ENCODE assay signal across 8 cellular contexts in genomic region chr19:12838182-12838890, GRCh38. TPM values are rescaled to one million over a fixed set of nuclear protein-coding genes. Genes with fewer than 3 reads are reported as not detected.
A peak's percentile ranks its signal among the peaks of the same experiment; 100 is the strongest.
DNase-seq lines count a peak whose midpoint lies in the region; ATAC-seq and TF ChIP-seq lines count a peak whose summit lies in the region.

MAST1 (plus strand) TSS chr19:12838515; CDS start chr19:12838573, 58 bp downstream.

- no peak within 1 kb of the TSS for H3K27ac Mint-ChIP-seq in CD4-positive, alpha-beta T cell
- no peak within 1 kb of the TSS for H3K27ac Mint-ChIP-seq in activated naive CD8-positive, alpha-beta T cell treated with anti-CD3 and anti-CD28 coated beads, Interleukin-2, amount 50 U/mL, for 24 hours

- 1% methylated on average over 67 of the region's 69 CpGs for WGBS in right cardiac atrium

- intact Hi-C loops in CD4-positive, alpha-beta T cell (cut with DNase I, micrococcal nuclease), result no loop called here
- intact Hi-C loops in right cardiac atrium (cut with DNase I), result no loop called here

- H3K36me3 ChIP-seq in Peyer's patch, result no peaks in the 10 kb centered on the region

- peak; percentile 63 for ATAC-seq in CD4-positive, alpha-beta T cell (ENCODE audit: poor library complexity)
- peak; percentile 68 for ATAC-seq in activated naive CD8-positive, alpha-beta T cell treated with anti-CD3 and anti-CD28 coated beads, Interleukin-2, amount 50 U/mL, for 24 hours
- ATAC-seq in right cardiac atrium (peak; percentile 44 to 47), GM21390 (IDR thresholded peaks at IDR 0.05; ENCODE audit: unreplicated experiment) (no peak), HG02642 (IDR thresholded peaks at IDR 0.05; ENCODE audit: poor library complexity, unreplicated experiment) (no peak)

- H3K4me3 ChIP-seq in Peyer's patch (peak within 1 kb of the TSS in 3 of 4 donors; percentile 40 to 51 (median 41)), right cardiac atrium (ENCODE audit: low read length) (peak within 1 kb of the TSS; percentile 38), skin epidermis (peak within 1 kb of the TSS in 6 of 7 experiments; percentile 5 to 32 (median 12))

- no peak for TF ChIP-seq CTCF in CD4-positive, alpha-beta T cell (IDR thresholded peaks at IDR 0.05)
- TF ChIP-seq CTCF in Peyer's patch (IDR thresholded peaks at IDR 0.05), result peak in 5 of 6 experiments; percentile 22 to 58 (median 49)

- H3K4me1 ChIP-seq in Peyer's patch, result peaks cover 0 to 30% (median 17%) of the 10 kb centered on the region in 4 donors
- peaks cover 2% of the 10 kb centered on the region for H3K4me1 ChIP-seq in right cardiac atrium (ENCODE audit: control insufficient read depth, insufficient read depth, low read length)

- H3K4me3 Mint-ChIP-seq in CD4-positive, alpha-beta T cell, result peak within 1 kb of the TSS; percentile 47
- H3K4me3 Mint-ChIP-seq in activated naive CD8-positive, alpha-beta T cell treated with anti-CD3 and anti-CD28 coated beads, Interleukin-2, amount 50 U/mL, for 24 hours, result peak within 1 kb of the TSS; percentile 70

- no peak for TF ChIP-seq POLR2A in Peyer's patch (IDR thresholded peaks at IDR 0.05)

- DNase-seq in CD4-positive, alpha-beta T cell, result peak in 6 of 10 experiments; percentile 16 to 55 (median 32)
- DNase-seq in HT-29 (ENCODE audit: low spot score), result peak; percentile 37
- DNase-seq in Peyer's patch, result peak in 2 of 3 donors; percentile 56 to 71
- peak; percentile 64 for DNase-seq in activated naive CD8-positive, alpha-beta T cell treated with anti-CD3 and anti-CD28 coated beads, Interleukin-2, amount 50 U/mL, for 24 hours
- peak; percentile 18 to 68 (median 62) for DNase-seq in right cardiac atrium

- H3K27me3 ChIP-seq in CD4-positive, alpha-beta T cell (ENCODE audit: control insufficient read depth, insufficient read depth, low read length), result peaks cover 91% of the 10 kb centered on the region
- H3K27me3 ChIP-seq in Peyer's patch, result peaks cover 0 to 62% of the 10 kb centered on the region in 2 donors
- no peaks in the 10 kb centered on the region for H3K27me3 ChIP-seq in right cardiac atrium (ENCODE audit: control insufficient read depth, insufficient read depth)

- peaks cover 84% of the 10 kb centered on the region for H3K27me3 Mint-ChIP-seq in CD4-positive, alpha-beta T cell
- H3K27me3 Mint-ChIP-seq in activated naive CD8-positive, alpha-beta T cell treated with anti-CD3 and anti-CD28 coated beads, Interleukin-2, amount 50 U/mL, for 24 hours, result peaks cover 76% of the 10 kb centered on the region

- no peaks in the 10 kb centered on the region for H3K9me3 ChIP-seq in CD4-positive, alpha-beta T cell (ENCODE audit: control insufficient read depth, low read length)
- no peaks in the 10 kb centered on the region for H3K9me3 ChIP-seq in Peyer's patch
- H3K9me3 ChIP-seq in right cardiac atrium (ENCODE audit: control insufficient read depth, low read length), result no peaks in the 10 kb centered on the region

- CTCF ChIA-PET in CD4-positive, alpha-beta T cell (lab: Charles Lee), result interaction anchor here (0.6 kb wide), 1 partner anchor 77 kb away, joined by 3 read pairs; no protein-coding TSS in a partner anchor

- H3K36me3 Mint-ChIP-seq in CD4-positive, alpha-beta T cell (ENCODE audit: low read depth), result no peaks in the 10 kb centered on the region
- no peaks in the 10 kb centered on the region for H3K36me3 Mint-ChIP-seq in activated naive CD8-positive, alpha-beta T cell treated with anti-CD3 and anti-CD28 coated beads, Interleukin-2, amount 50 U/mL, for 24 hours (ENCODE audit: low read depth)

- H3K9me3 Mint-ChIP-seq in CD4-positive, alpha-beta T cell, result no peaks in the 10 kb centered on the region
- H3K9me3 Mint-ChIP-seq in activated naive CD8-positive, alpha-beta T cell treated with anti-CD3 and anti-CD28 coated beads, Interleukin-2, amount 50 U/mL, for 24 hours, result no peaks in the 10 kb centered on the region

- no peak within 1 kb of the TSS for H3K27ac ChIP-seq in CD4-positive, alpha-beta T cell (ENCODE audit: low read depth, low read length)
- H3K27ac ChIP-seq in Peyer's patch (no peak within 1 kb of the TSS), right cardiac atrium (ENCODE audit: low read length) (no peak within 1 kb of the TSS), skin epidermis (no peak within 1 kb of the TSS)

- peaks cover 42% of the 10 kb centered on the region for H3K4me1 Mint-ChIP-seq in CD4-positive, alpha-beta T cell (ENCODE audit: low read depth)
- peaks cover 31% of the 10 kb centered on the region for H3K4me1 Mint-ChIP-seq in activated naive CD8-positive, alpha-beta T cell treated with anti-CD3 and anti-CD28 coated beads, Interleukin-2, amount 50 U/mL, for 24 hours

- POLR2A ChIA-PET in CD4-positive, alpha-beta T cell (lab: Charles Lee), result no interaction called here

RNA-seq across cellular contexts. Expression of gene MAST1, which starts in this region (rescaled TPM):
- total RNA-seq in CD4-positive, alpha-beta T cell, result under 1 TPM; 0.22 to 0.60 TPM
- total RNA-seq in HT-29 (2014; rRNA removed; shearing (Covaris generic)), result 0.58 and 1.7 TPM in 2 replicates
- total RNA-seq in Peyer's patch (under 1 TPM in 1 of 4 donors, not detected in 3; 0.27 TPM), right cardiac atrium (under 1 TPM in 3 of 4 donors, not detected in 1; 0.31 to 0.59 (median 0.34) TPM)
- 0.20 TPM for polyA plus RNA-seq in right cardiac atrium

Comparison
In these comparisons a context has a peak if more than half of its experiments do, and no peak if none do; other contexts are left out.
1. Peak in DNase-seq and ATAC-seq in CD4-positive, alpha-beta T cell; RNA of the gene not detected or under 1 TPM.
2. Peak in DNase-seq and H3K4me3 ChIP-seq in Peyer's patch; RNA of the gene not detected or under 1 TPM.
3. Peak in DNase-seq, ATAC-seq and H3K4me3 ChIP-seq in right cardiac atrium; RNA of the gene not detected or under 1 TPM.